Comparison of ENCODE assay signal across 1 cellular context in the genomic region with DNA sequence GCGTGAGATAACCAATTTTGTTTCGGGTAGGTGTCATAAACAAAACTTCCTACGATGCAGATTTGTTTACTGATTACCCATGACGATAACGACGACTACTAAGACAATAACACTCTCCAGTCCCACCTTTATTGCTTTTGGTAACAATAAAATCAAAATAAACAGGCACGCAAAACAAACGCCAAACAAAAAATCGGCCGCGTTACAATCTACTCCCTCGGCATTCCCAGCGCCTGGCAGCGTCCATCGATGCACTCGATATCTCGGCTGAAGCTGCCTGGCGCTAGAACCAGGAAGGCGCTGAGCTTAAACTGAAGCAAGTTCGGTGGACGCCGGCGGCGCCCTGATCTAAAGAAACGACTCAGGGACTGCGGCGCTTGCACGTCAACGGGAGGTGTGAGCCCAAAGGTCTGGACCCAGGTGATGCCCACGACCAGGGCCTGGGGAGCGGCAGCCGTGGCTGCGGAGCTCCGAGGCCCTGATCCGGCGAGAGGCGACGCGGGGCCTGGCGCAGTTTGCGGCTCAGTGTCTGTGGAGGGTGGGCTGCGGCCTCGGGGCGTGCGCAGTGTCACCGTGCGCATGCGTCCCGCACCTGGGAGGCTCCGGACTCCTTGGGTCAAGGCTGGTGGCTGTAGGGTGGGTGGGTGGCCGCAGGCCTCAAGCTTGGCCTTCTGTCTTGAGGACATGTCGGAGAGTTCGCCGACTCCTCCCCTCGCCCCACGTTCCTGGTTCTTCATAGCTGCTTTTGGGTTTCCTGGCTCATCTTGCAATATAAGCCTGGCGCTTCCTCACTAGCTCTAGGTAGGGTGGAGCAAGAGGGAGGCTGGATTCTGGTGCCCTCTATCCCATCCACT.
TF ChIP-seq lines count a peak whose summit lies in the region.

Gene RSRC1 (plus strand): TSS at position 286 of the 854 bp plus-strand sequence. CDS start 12,016 bp downstream, outside the sequence.

TF ChIP-seq in A549, 52 proteins besides CTCF, POLR2A, EP300 and RAD21 (continued from another document):
- TF ChIP-seq E2F6 (IDR thresholded peaks at IDR 0.05; ENCODE audit: borderline replicate concordance, low read depth) = peak; percentile 63; the same call in 1 of the 2 replicates
- peak; percentile 98 for TF ChIP-seq PHF8 (IDR thresholded peaks at IDR 0.05; ENCODE audit: borderline replicate concordance, low read depth)
- 0 out of 2 replicates have a peak, but pooled peaks have one; percentile 42 for TF ChIP-seq GATA3 (IDR thresholded peaks at IDR 0.05; ENCODE audit: borderline replicate concordance)
- TF ChIP-seq SMC3 (IDR thresholded peaks at IDR 0.05) = peak; percentile 32; the same call in 1 of the 3 replicates
- TF ChIP-seq, protein P1, sequence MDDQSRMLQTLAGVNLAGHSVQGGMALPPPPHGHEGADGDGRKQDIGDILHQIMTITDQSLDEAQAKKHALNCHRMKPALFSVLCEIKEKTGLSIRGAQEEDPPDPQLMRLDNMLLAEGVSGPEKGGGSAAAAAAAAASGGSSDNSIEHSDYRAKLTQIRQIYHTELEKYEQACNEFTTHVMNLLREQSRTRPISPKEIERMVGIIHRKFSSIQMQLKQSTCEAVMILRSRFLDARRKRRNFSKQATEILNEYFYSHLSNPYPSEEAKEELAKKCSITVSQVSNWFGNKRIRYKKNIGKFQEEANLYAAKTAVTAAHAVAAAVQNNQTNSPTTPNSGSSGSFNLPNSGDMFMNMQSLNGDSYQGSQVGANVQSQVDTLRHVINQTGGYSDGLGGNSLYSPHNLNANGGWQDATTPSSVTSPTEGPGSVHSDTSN (IDR thresholded peaks at IDR 0.05) = peak; percentile 38; the same call in 1 of the 2 replicates
- TF ChIP-seq TFCP2L1 (CRISPR knock-in tag; IDR thresholded peaks at IDR 0.05) = no peak
